In the genomic region with DNA sequence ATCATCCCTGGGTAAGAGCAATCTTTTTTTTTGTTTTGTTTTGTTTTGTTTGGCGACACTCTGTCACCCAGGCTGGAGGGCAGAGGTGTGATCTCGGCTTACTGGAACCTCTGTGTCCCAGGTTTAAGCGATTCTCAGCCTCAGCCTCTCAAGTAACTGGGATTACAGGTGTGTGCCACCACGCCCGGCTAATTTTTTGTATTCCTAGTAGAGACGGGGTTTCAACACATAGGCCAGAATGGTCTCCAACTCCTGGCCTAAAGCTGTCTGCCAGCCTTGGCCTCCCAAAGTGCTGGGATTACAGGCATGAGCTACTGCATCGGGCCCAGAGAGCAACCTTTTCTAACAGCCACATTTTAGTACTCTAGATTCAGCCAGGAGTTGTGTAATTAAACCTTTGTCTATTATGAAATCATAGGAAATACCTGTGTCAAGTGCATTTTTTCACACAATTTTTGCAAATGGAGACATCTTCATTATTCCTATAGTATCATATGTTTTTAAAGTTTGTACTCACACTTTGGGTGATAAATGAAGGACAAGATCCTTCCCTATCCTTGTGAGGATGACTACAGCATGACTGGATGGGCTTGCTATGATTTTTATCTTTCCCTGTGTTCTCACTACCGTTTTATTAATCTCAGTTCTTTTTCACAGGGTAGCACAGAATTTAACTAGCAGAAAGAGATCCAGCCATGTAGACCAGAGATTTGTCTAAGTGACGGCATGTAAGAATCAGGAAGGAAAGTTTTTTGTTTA, we compare ENCODE assay signal across 9 cellular contexts.
DNase-seq lines count a peak whose midpoint lies in the region; ATAC-seq and TF ChIP-seq lines count a peak whose summit lies in the region.
"Had no signal": no experiment of that assay in that cellular context is flagged by ENCODE, and none has a peak within 500 bp of the region (broad histone marks: within the 10 kb centered on the region; RNA-seq: fewer than 3 reads in every experiment).

No MANE protein-coding gene starts in this region.

- TF ChIP-seq EP300 in ovary (IDR thresholded peaks at IDR 0.05), result no peak

- peaks cover 0 to 2% (median 0%) of the 10 kb centered on the region in 5 donors for H3K9me3 Mint-ChIP-seq in CD8-positive, alpha-beta memory T cell

- no peak for TF ChIP-seq POLR2A in breast epithelium (IDR thresholded peaks at IDR 0.05)
- no peak for TF ChIP-seq POLR2A in ovary (IDR thresholded peaks at IDR 0.05)

- H3K4me3 Mint-ChIP-seq in CD8-positive, alpha-beta memory T cell, result peak overlapping the region in 6 of 7 donors; percentile 44 to 92 (median 78)

- intact Hi-C loops in breast epithelium (cut with DNase I; ENCODE audit: low total_unique reads), result no loop called here
- intact Hi-C loops in ovary (cut with DNase I), result no loop called here

- CTCF ChIA-PET in CD8-positive, alpha-beta memory T cell (lab: Charles Lee), result interaction anchor here (0.7 to 1.9 kb wide), 7 partner anchors 11 to 683 kb away, joined by 3 to 8 read pairs (median 4); a partner anchor contains a TSS

- peaks cover 0 to 6% (median 0%) of the 10 kb centered on the region in 3 donors for H3K36me3 Mint-ChIP-seq in CD8-positive, alpha-beta memory T cell

- H3K4me1 ChIP-seq in CD8-positive, alpha-beta memory T cell (ENCODE audit: insufficient read depth, low read length), result peaks cover 22% of the 10 kb centered on the region
- H3K4me1 ChIP-seq in breast epithelium (no peaks in the 10 kb centered on the region), muscle layer of colon (ENCODE audit: insufficient read depth, low read length) (peaks cover 9% of the 10 kb centered on the region), ovary (ENCODE audit: insufficient read depth) (no peaks in the 10 kb centered on the region)

- no peaks in the 10 kb centered on the region for H3K9me3 ChIP-seq in CD8-positive, alpha-beta memory T cell (ENCODE audit: low read length)
- H3K9me3 ChIP-seq in breast epithelium (peaks cover 3% of the 10 kb centered on the region in 2 donors), muscle layer of colon (ENCODE audit: low read length) (no peaks in the 10 kb centered on the region), ovary (no peaks in the 10 kb centered on the region)

- peaks cover 0 to 4% of the 10 kb centered on the region in 2 donors for H3K27me3 Mint-ChIP-seq in CD8-positive, alpha-beta memory T cell

- no peak for TF ChIP-seq CTCF in breast epithelium (IDR thresholded peaks at IDR 0.05)
- no peak for TF ChIP-seq CTCF in ovary (IDR thresholded peaks at IDR 0.05)

- H3K36me3 ChIP-seq in CD8-positive, alpha-beta memory T cell (ENCODE audit: insufficient read depth, low read length), result no peaks in the 10 kb centered on the region
- no peaks in the 10 kb centered on the region for H3K36me3 ChIP-seq in breast epithelium
- H3K36me3 ChIP-seq in muscle layer of colon (ENCODE audit: insufficient read depth, low read length), result no peaks in the 10 kb centered on the region
- no peaks in the 10 kb centered on the region for H3K36me3 ChIP-seq in ovary

- H3K4me1 Mint-ChIP-seq in CD8-positive, alpha-beta memory T cell, result peaks cover 30 to 51% (median 38%) of the 10 kb centered on the region in 3 donors

- H3K4me3 ChIP-seq in CD8-positive, alpha-beta memory T cell (ENCODE audit: low read length), result peak overlapping the region; percentile 87
- peak overlapping the region in 2 of 3 donors; percentile 54 to 70 for H3K4me3 ChIP-seq in breast epithelium
- no peak overlapping the region for H3K4me3 ChIP-seq in muscle layer of colon (ENCODE audit: low read depth in 1 of 2, low read length in 2 of 2)
- H3K4me3 ChIP-seq in ovary, result no peak overlapping the region

- peak overlapping the region; percentile 94 for H3K27ac ChIP-seq in CD8-positive, alpha-beta memory T cell (ENCODE audit: low read depth, low read length)
- H3K27ac ChIP-seq in breast epithelium (peak overlapping the region in 1 of 2 donors; percentile 84), muscle layer of colon (ENCODE audit: low read depth, low read length) (peak overlapping the region; percentile 56), ovary (no peak overlapping the region)

- ATAC-seq in HG03571 (IDR thresholded peaks at IDR 0.05; ENCODE audit: unreplicated experiment) (no peak), GM21390 (IDR thresholded peaks at IDR 0.05; ENCODE audit: unreplicated experiment) (no peak)

- no peaks in the 10 kb centered on the region for H3K27me3 ChIP-seq in CD8-positive, alpha-beta memory T cell (ENCODE audit: insufficient read depth, low read length, poor library complexity, severe bottlenecking)
- H3K27me3 ChIP-seq in breast epithelium (no peaks in the 10 kb centered on the region), muscle layer of colon (ENCODE audit: control insufficient read depth in 1 of 2, insufficient read depth in 2 of 2, low read length in 2 of 2) (peaks cover 0 to 3% of the 10 kb centered on the region in 2 donors), ovary (no peaks in the 10 kb centered on the region)

- H3K27ac Mint-ChIP-seq in CD8-positive, alpha-beta memory T cell, result peak overlapping the region; percentile 87 to 99 (median 98)

- DNase-seq in CD8-positive, alpha-beta memory T cell, result no peak
- peak; percentile 60 for DNase-seq in NAMALWA (ENCODE audit: low spot score)
- DNase-seq in breast epithelium (ENCODE audit: low spot score in 2 of 2), result no peak
- no peak for DNase-seq in ovary
- no peak for DNase-seq in 8988T
- DNase-seq: Kasumi-1 had no signal

- WGBS in ovary, 3 donors, result 89 to 93% (median 90%) methylated on average over 9 of the region's 9 CpGs

- POLR2A ChIA-PET in CD8-positive, alpha-beta memory T cell (lab: Charles Lee), result interaction anchor here (0.6 to 2.6 kb wide), 9 partner anchors 7 to 1297 kb away, joined by 3 to 35 read pairs (median 12); a partner anchor contains a TSS

- H3K9ac ChIP-seq in muscle layer of colon (ENCODE audit: low read length), result no peak overlapping the region

Comparison
In these comparisons a context has a peak if more than half of its experiments do, and no peak if none do; other contexts are left out.
1. H3K27ac ChIP-seq: peak in CD8-positive, alpha-beta memory T cell (single experiment) and muscle layer of colon (single experiment); none in ovary (0 of 2).
2. H3K4me3 ChIP-seq: peak in CD8-positive, alpha-beta memory T cell (single experiment) and breast epithelium (2 of 3); none in muscle layer of colon (0 of 2) and ovary (single experiment).